8 cellular contexts compared by ENCODE assay signal in genomic region chr18:73733376-73733775, GRCh38.
"Had no signal": no experiment of that assay in that cellular context is flagged by ENCODE, and none has a peak within 500 bp of the region (broad histone marks: within the 10 kb centered on the region; RNA-seq: fewer than 3 reads in every experiment).

No MANE protein-coding gene starts in this region.

- H3K27ac ChIP-seq: GM23248, HL-60, KMS-11 had no signal

- H3K4me2 ChIP-seq: KMS-11 had no signal

- H3K4me3 Mint-ChIP-seq: H9, IgD-negative memory B cell had no signal

- H3K4me3 ChIP-seq: GM23248 had no signal

- H3K27ac Mint-ChIP-seq: H9, IgD-negative memory B cell had no signal

- H3K4me1 Mint-ChIP-seq: H9, IgD-negative memory B cell had no signal

- DNase-seq: GM23248, H9, HCEC 1CT, Karpas-422, KBM-7 had no signal

- H2AFZ ChIP-seq: GM23248 had no signal

- H3K27me3 Mint-ChIP-seq: IgD-negative memory B cell had no signal

- H3K36me3 Mint-ChIP-seq: IgD-negative memory B cell had no signal
